In genomic region chr19:7705387-7706187, GRCh38 we compare ENCODE assay signal across 10 cellular contexts. TPM values are rescaled to one million over a fixed set of nuclear protein-coding genes. Genes with fewer than 3 reads are reported as not detected.
DNase-seq lines count a peak whose midpoint lies in the region; ATAC-seq, FAIRE-seq and TF ChIP-seq lines count a peak whose summit lies in the region.
"Had no signal": no experiment of that assay in that cellular context is flagged by ENCODE, and none has a peak within 500 bp of the region (broad histone marks: within the 10 kb centered on the region; RNA-seq: fewer than 3 reads in every experiment).

No MANE protein-coding gene starts in this region.

- intact Hi-C loops in left cardiac atrium (cut with DNase I): no loop called here

- no peaks in the 10 kb centered on the region for H3K9me3 Mint-ChIP-seq in neural progenitor cell
- H3K9me3 Mint-ChIP-seq: nephron had no signal

- H3K27ac Mint-ChIP-seq in neural progenitor cell: no peak overlapping the region
- H3K27ac Mint-ChIP-seq: nephron had no signal

- TF ChIP-seq CTCF in neural progenitor cell (IDR thresholded peaks at IDR 0.05): no peak

- no peaks in the 10 kb centered on the region for H3K9me3 ChIP-seq in neural progenitor cell (ENCODE audit: low read depth)

- no peak overlapping the region for H3K4me2 ChIP-seq in neural progenitor cell

- H3F3A ChIP-seq in neural progenitor cell (ENCODE audit: low read depth): no peaks in the 10 kb centered on the region

- H3K4me3 Mint-ChIP-seq in neural progenitor cell: no peak overlapping the region
- H3K4me3 Mint-ChIP-seq: nephron had no signal

- no peaks in the 10 kb centered on the region for H3K4me1 ChIP-seq in neural progenitor cell

- H3K4me1 Mint-ChIP-seq in neural progenitor cell: no peaks in the 10 kb centered on the region
- H3K4me1 Mint-ChIP-seq: nephron had no signal

- H2AFZ ChIP-seq in neural progenitor cell (replicated peaks): no peak overlapping the region

- no peaks in the 10 kb centered on the region for H3K79me2 ChIP-seq in neural progenitor cell (ENCODE audit: low read depth)

- no peaks in the 10 kb centered on the region for H4K20me1 ChIP-seq in neural progenitor cell (ENCODE audit: low read depth)

- peak; percentile 99 for FAIRE-seq in GM12892 (lab: Jason Lieb, UNC)
- FAIRE-seq: G401.6 had no signal

- DNase-seq in GM12892 (ENCODE audit: insufficient read length) (peak; percentile 69), left cardiac atrium (peak; percentile 49), neural progenitor cell (ENCODE audit: low spot score) (no peak)
- peak; percentile 43 to 77 for DNase-seq in activated CD4-positive, alpha-beta T cell treated with anti-CD3 and anti-CD28 coated beads, Interleukin-2, amount 50 U/mL, for 24 hours (ENCODE audit: low read depth in 1 of 2, low spot score in 1 of 2)
- DNase-seq in stimulated activated CD8-positive, alpha-beta memory T cell treated with anti-CD3 and anti-CD28 coated beads, Interleukin-15, amount 100 ng/mL, for 48 hours (ENCODE audit: low read depth in 2 of 2): peak; percentile 71 to 72

- H3K27ac ChIP-seq in neural progenitor cell: no peak overlapping the region

- peak; percentile 49 for ATAC-seq in HG03196 (IDR thresholded peaks at IDR 0.05; ENCODE audit: unreplicated experiment)
- peak; percentile 60 to 72 for ATAC-seq in left cardiac atrium
- ATAC-seq in HG02588 (IDR thresholded peaks at IDR 0.05; ENCODE audit: unreplicated experiment): no peak
- no peak for ATAC-seq in HG03565 (IDR thresholded peaks at IDR 0.05; ENCODE audit: unreplicated experiment)

- no peaks in the 10 kb centered on the region for H3K36me3 Mint-ChIP-seq in neural progenitor cell

- H3K36me3 ChIP-seq in neural progenitor cell: no peaks in the 10 kb centered on the region

- H3K27me3 ChIP-seq in neural progenitor cell: no peaks in the 10 kb centered on the region

- peaks cover 10% of the 10 kb centered on the region for H3K27me3 Mint-ChIP-seq in neural progenitor cell (ENCODE audit: insufficient read depth, low read depth)

- no peak overlapping the region for H3K9ac ChIP-seq in neural progenitor cell

- TF ChIP-seq POLR2A in GM12892 (IDR thresholded peaks at IDR 0.05; ENCODE audit: low read depth, low read length): peak; percentile 61; the same call in 1 of the 2 replicates

- no peak overlapping the region for H3K4me3 ChIP-seq in neural progenitor cell

RNA-seq across cellular contexts. Expression of gene FCER2, which starts 3.7 kb away (rescaled TPM):
- polyA plus RNA-seq in GM12892 (2012; ENCODE audit: missing spikeins): 274 TPM
- 1 to 10 TPM in 1 of 2 donors, under 1 TPM in 1; 0.31 to 1.7 TPM for total RNA-seq in left cardiac atrium
- total RNA-seq in neural progenitor cell (ENCODE audit: low replicate concordance): not detected in 2 replicates

RNA-seq across cellular contexts. Expression of gene TRAPPC5, which starts 25.0 kb away (rescaled TPM):
- 46.2 TPM for polyA plus RNA-seq in GM12892 (2012; ENCODE audit: missing spikeins)
- total RNA-seq in left cardiac atrium: 100 to 1,000 TPM in 1 of 2 donors, 10 to 100 TPM in 1; 82.6 to 108 TPM
- 24.4 and 53.7 TPM in 2 replicates for total RNA-seq in neural progenitor cell (ENCODE audit: low replicate concordance)

RNA-seq across cellular contexts. Expression of gene CLEC4G, which starts 26.3 kb away (rescaled TPM):
- polyA plus RNA-seq in GM12892 (2012; ENCODE audit: missing spikeins): 0.25 TPM
- total RNA-seq in left cardiac atrium: 1 to 10 TPM; 2.6 to 7.3 TPM
- not detected in 2 replicates for total RNA-seq in neural progenitor cell (ENCODE audit: low replicate concordance)

RNA-seq across cellular contexts. Expression of gene MCEMP1, which starts 28.7 kb away (rescaled TPM):
- polyA plus RNA-seq in GM12892 (2012; ENCODE audit: missing spikeins): not detected
- total RNA-seq in left cardiac atrium (1 to 10 TPM; 1.2 to 1.7 TPM), neural progenitor cell (ENCODE audit: low replicate concordance) (not detected in 2 replicates)

RNA-seq across cellular contexts. Expression of gene RETN, which starts 36.7 kb away (rescaled TPM):
- not detected for polyA plus RNA-seq in GM12892 (2012; ENCODE audit: missing spikeins)
- total RNA-seq in left cardiac atrium (1 to 10 TPM; 1.4 to 1.6 TPM), neural progenitor cell (ENCODE audit: low replicate concordance) (not detected in 2 replicates)

Comparison
In these comparisons a context has a peak if more than half of its experiments do, and no peak if none do; other contexts are left out.
1. ATAC-seq: peak in HG03196 (single experiment) and left cardiac atrium (2 of 2); none in HG02588 (single experiment) and HG03565 (single experiment).